ENCODE assay signal across 8 cellular contexts in the genomic region with DNA sequence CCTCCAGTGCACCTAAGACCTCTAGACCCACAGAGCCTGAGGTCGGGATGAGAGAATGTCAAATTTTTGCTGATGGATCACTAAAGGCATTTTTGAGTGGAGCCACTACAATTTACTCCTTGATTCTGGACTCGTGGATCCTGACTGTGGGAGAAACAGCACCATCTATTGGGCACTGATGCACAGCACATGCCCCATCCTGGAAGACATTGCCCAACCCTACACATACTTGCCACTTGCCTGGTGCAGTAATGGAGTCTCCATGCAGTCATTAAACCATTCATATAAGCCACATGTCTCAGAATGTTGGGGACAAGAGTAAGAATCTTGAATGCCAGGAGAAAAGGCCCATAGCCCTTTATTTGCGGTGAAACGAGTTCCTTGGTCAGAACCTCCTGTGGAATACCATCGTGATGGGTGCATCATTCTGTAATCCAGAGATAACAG.
DNase-seq lines count a peak whose midpoint lies in the region; ATAC-seq, FAIRE-seq and TF ChIP-seq lines count a peak whose summit lies in the region.

No MANE protein-coding gene starts in this region.

- H3K4me2 ChIP-seq in BLaER1: peak overlapping the region; percentile 95
- H3K4me2 ChIP-seq in GM12878 (ENCODE audit: control insufficient read depth, insufficient read depth): no peak overlapping the region

- CTCF ChIA-PET in GM12878 (lab: Yijun Ruan, JAX): interaction anchor here (0.9 to 6.9 kb wide), 4 partner anchors 28 to 64 kb away, joined by 3 to 115 read pairs (median 34); no protein-coding TSS in a partner anchor

- peaks cover 2% of the 10 kb centered on the region for H3K4me1 Mint-ChIP-seq in activated T-helper 1 cell treated with anti-CD3 and anti-CD28 coated beads, Interleukin-12 subunit alpha, Interleukin-12 subunit beta, Interleukin-2, Interleukin-4 antibody, amounts not matched to agents 30 ng/mL and 10 ng/mL and 1 ng/mL, durations not matched to agents 14 hours and 24 hours and 36 hours (ENCODE audit: low read depth)

- no peak overlapping the region for H3K4me3 ChIP-seq in BLaER1
- H3K4me3 ChIP-seq in Peyer's patch: no peak overlapping the region
- no peak overlapping the region for H3K4me3 ChIP-seq in GM12878

- intact Hi-C loops in GM12878 (cut with micrococcal nuclease; ENCODE audit: unreplicated experiment): loop anchor here (5.0 kb wide), 2 partner anchors 36 to 156 kb away; no protein-coding TSS in a partner anchor
- intact Hi-C loops in activated T-helper 1 cell treated with anti-CD3 and anti-CD28 coated beads, Interleukin-12 subunit alpha, Interleukin-12 subunit beta, Interleukin-2, Interleukin-4 antibody, amounts not matched to agents 30 ng/mL and 10 ng/mL and 1 ng/mL, durations not matched to agents 14 hours and 24 hours and 36 hours (cut with micrococcal nuclease): loop anchor here (1.0 to 2.0 kb wide), 2 partner anchors 38 to 154 kb away; no protein-coding TSS in a partner anchor

- H3K27ac ChIP-seq in BLaER1 (no peak overlapping the region), Peyer's patch (no peak overlapping the region), GM12878 (ENCODE audit: control insufficient read depth, insufficient read depth) (no peak overlapping the region)

- H3K9me3 Mint-ChIP-seq in activated T-helper 1 cell treated with anti-CD3 and anti-CD28 coated beads, Interleukin-12 subunit alpha, Interleukin-12 subunit beta, Interleukin-2, Interleukin-4 antibody, amounts not matched to agents 30 ng/mL and 10 ng/mL and 1 ng/mL, durations not matched to agents 14 hours and 24 hours and 36 hours: no peaks in the 10 kb centered on the region

- TF ChIP-seq POLR2A in Peyer's patch (IDR thresholded peaks at IDR 0.05) (no peak), GM12878 (IDR thresholded peaks at IDR 0.05; ENCODE audit: low read depth, low read length) (no peak)

- H3K36me3 ChIP-seq in BLaER1: no peaks in the 10 kb centered on the region
- no peaks in the 10 kb centered on the region for H3K36me3 ChIP-seq in Peyer's patch
- no peaks in the 10 kb centered on the region for H3K36me3 ChIP-seq in GM12878 (ENCODE audit: control insufficient read depth in 2 of 2, insufficient read depth in 2 of 2, low read length in 1 of 2)

- H3K4me3 Mint-ChIP-seq in activated T-helper 1 cell treated with anti-CD3 and anti-CD28 coated beads, Interleukin-12 subunit alpha, Interleukin-12 subunit beta, Interleukin-2, Interleukin-4 antibody, amounts not matched to agents 30 ng/mL and 10 ng/mL and 1 ng/mL, durations not matched to agents 14 hours and 24 hours and 36 hours: no peak overlapping the region

- RAD21 ChIA-PET in GM12878 (lab: Charles Lee; ENCODE audit: unreplicated experiment): interaction anchor here (4.4 kb wide), 1 partner anchor 28 kb away, joined by 32 read pairs; no protein-coding TSS in a partner anchor

- peak; percentile 79 for ATAC-seq in GM12878

- no TSS peak for BruUV-seq in GM12878 (replicated peaks; lab: Mats Ljungman, UMichigan)

- POLR2A ChIA-PET in GM12878 (lab: Charles Lee): no interaction called here

- H3K4me1 ChIP-seq in BLaER1: peaks cover 47% of the 10 kb centered on the region
- H3K4me1 ChIP-seq in Peyer's patch: no peaks in the 10 kb centered on the region
- H3K4me1 ChIP-seq in GM12878 (ENCODE audit: control insufficient read depth, insufficient read depth, low read length): no peaks in the 10 kb centered on the region; the same call in 1 of the 2 replicates

- no peaks in the 10 kb centered on the region for H3K79me2 ChIP-seq in GM12878 (ENCODE audit: control insufficient read depth, insufficient read depth, low read length)

- DNase-seq in GM13976 (ENCODE audit: low spot score) (no peak), Peyer's patch (peak; percentile 56 to 84 (median 63)), GM12878 (ENCODE audit: low read depth, low spot score) (no peak), inferior parietal cortex (ENCODE audit: extremely low spot score) (peak; percentile 75), NCI-H2107 (lab: John Stamatoyannopoulos, UW) (no peak)
- peak; percentile 32 to 44 for DNase-seq in stimulated activated CD4-positive, alpha-beta T cell treated with anti-CD3 and anti-CD28 coated beads, Interleukin-2, amount 100 ng/mL, for 24 hours
- DNase-seq in activated T-helper 1 cell treated with anti-CD3 and anti-CD28 coated beads, Interleukin-12 subunit alpha, Interleukin-12 subunit beta, Interleukin-2, Interleukin-4 antibody, amounts not matched to agents 30 ng/mL and 10 ng/mL and 1 ng/mL, durations not matched to agents 14 hours and 24 hours and 36 hours (ENCODE audit: low spot score): no peak

- WGBS in GM12878 (ENCODE audit: insufficient coverage, insufficient replicate concordance, low lambda C conversion rate, missing lambda C conversion rate): 54% methylated on average over 5 of the region's 5 CpGs

- SMC1A ChIA-PET in GM12878 (lab: Charles Lee; ENCODE audit: uncharacterized antibody, unreplicated experiment): interaction anchor here (0.9 kb wide), 1 partner anchor 28 kb away, joined by 3 read pairs; no protein-coding TSS in a partner anchor

- H3K36me3 Mint-ChIP-seq in activated T-helper 1 cell treated with anti-CD3 and anti-CD28 coated beads, Interleukin-12 subunit alpha, Interleukin-12 subunit beta, Interleukin-2, Interleukin-4 antibody, amounts not matched to agents 30 ng/mL and 10 ng/mL and 1 ng/mL, durations not matched to agents 14 hours and 24 hours and 36 hours (ENCODE audit: low read depth): no peaks in the 10 kb centered on the region

- H4K20me1 ChIP-seq in BLaER1 (no peaks in the 10 kb centered on the region), GM12878 (ENCODE audit: control insufficient read depth, insufficient read depth) (no peaks in the 10 kb centered on the region)

- no peak overlapping the region for H3K9ac ChIP-seq in BLaER1
- H3K9ac ChIP-seq in GM12878 (ENCODE audit: control insufficient read depth, insufficient read depth, low read length): no peak overlapping the region

- no peak for TF ChIP-seq RAD21 in GM12878 (IDR thresholded peaks at IDR 0.05; ENCODE audit: insufficient read depth, low read depth, low read length)

- H3K9me3 ChIP-seq in BLaER1 (no peaks in the 10 kb centered on the region), Peyer's patch (no peaks in the 10 kb centered on the region), GM12878 (replicated peaks; ENCODE audit: control insufficient read depth, insufficient read depth, low read length) (no peaks in the 10 kb centered on the region)

- H3K27ac Mint-ChIP-seq in activated T-helper 1 cell treated with anti-CD3 and anti-CD28 coated beads, Interleukin-12 subunit alpha, Interleukin-12 subunit beta, Interleukin-2, Interleukin-4 antibody, amounts not matched to agents 30 ng/mL and 10 ng/mL and 1 ng/mL, durations not matched to agents 14 hours and 24 hours and 36 hours: no peak overlapping the region

- in situ Hi-C loops in GM13976 (cut with MboI; ENCODE audit: low sequenced_read_pairs, unreplicated experiment): no loop called here
- in situ Hi-C loops in GM12878 (cut with MboI): loop anchor here (5.0 kb wide), 1 partner anchor 36 kb away; no protein-coding TSS in a partner anchor

- H3K27me3 ChIP-seq in BLaER1: no peaks in the 10 kb centered on the region
- no peaks in the 10 kb centered on the region for H3K27me3 ChIP-seq in Peyer's patch
- H3K27me3 ChIP-seq in GM12878 (replicated peaks in 1 of 2; ENCODE audit: control insufficient read depth in 2 of 2, insufficient read depth in 2 of 2, low read length in 1 of 2): no peaks in the 10 kb centered on the region

- no peak for TF ChIP-seq EP300 in GM12878 (IDR thresholded peaks at IDR 0.05; ENCODE audit: borderline replicate concordance in 1 of 2, control insufficient read depth in 1 of 2, low read depth in 2 of 2, low read length in 2 of 2)

- peaks cover 10% of the 10 kb centered on the region for H3K27me3 Mint-ChIP-seq in activated T-helper 1 cell treated with anti-CD3 and anti-CD28 coated beads, Interleukin-12 subunit alpha, Interleukin-12 subunit beta, Interleukin-2, Interleukin-4 antibody, amounts not matched to agents 30 ng/mL and 10 ng/mL and 1 ng/mL, durations not matched to agents 14 hours and 24 hours and 36 hours (ENCODE audit: insufficient read depth)

- TF ChIP-seq CTCF in GM13976 (IDR thresholded peaks at IDR 0.05; ENCODE audit: borderline replicate concordance, control extremely low read depth, extremely low read depth, insufficient read depth, missing control alignments) (peak; percentile 71), Peyer's patch (IDR thresholded peaks at IDR 0.05) (peak in 5 of 6 experiments; percentile 37 to 74 (median 68)), GM12878 (IDR thresholded peaks at IDR 0.05 in 2 of 3, conservative IDR thresholded peaks at IDR 0.05 in 1 of 3; ENCODE audit: control insufficient read depth in 2 of 3, extremely low read depth in 1 of 3, insufficient read depth in 1 of 3, low read depth in 3 of 3, low read length in 3 of 3) (peak; percentile 47 to 60 (median 56))

- FAIRE-seq in GM12878 (lab: Jason Lieb, UNC): no peak

- no peak overlapping the region for H2AFZ ChIP-seq in GM12878 (ENCODE audit: control insufficient read depth, low read depth, low read length)

TF ChIP-seq in GM12878, 131 proteins besides CTCF, POLR2A, EP300 and RAD21:
- TF ChIP-seq NR2C1 (IDR thresholded peaks at IDR 0.05): no peak
- no peak for TF ChIP-seq ZSCAN29 (IDR thresholded peaks at IDR 0.05)
- no peak for TF ChIP-seq MEF2B (IDR thresholded peaks at IDR 0.05; ENCODE audit: partially characterized antibody, poor library complexity, severe bottlenecking)
- no peak for TF ChIP-seq ZNF217 (IDR thresholded peaks at IDR 0.05)
- TF ChIP-seq SMC3 (IDR thresholded peaks at IDR 0.05; ENCODE audit: borderline replicate concordance, low read length): peak; percentile 48; the same call in 1 of the 2 replicates

Comparison
In these comparisons a context has a peak if more than half of its experiments do, and no peak if none do; other contexts are left out.
1. DNase-seq: peak in Peyer's patch (3 of 3), inferior parietal cortex (single experiment) and stimulated activated CD4-positive, alpha-beta T cell treated with anti-CD3 and anti-CD28 coated beads, Interleukin-2, amount 100 ng/mL, for 24 hours (2 of 2); none in GM13976 (single experiment), GM12878 (single experiment), activated T-helper 1 cell treated with anti-CD3 and anti-CD28 coated beads, Interleukin-12 subunit alpha, Interleukin-12 subunit beta, Interleukin-2, Interleukin-4 antibody, amounts not matched to agents 30 ng/mL and 10 ng/mL and 1 ng/mL, durations not matched to agents 14 hours and 24 hours and 36 hours (single experiment) and NCI-H2107 (single experiment).
2. Peak in every context shown above with its lines, with median percentiles within 50 percentile points of each other: CTCF ChIP-seq.